ENCODE assay signal across 8 cellular contexts in the genomic region with DNA sequence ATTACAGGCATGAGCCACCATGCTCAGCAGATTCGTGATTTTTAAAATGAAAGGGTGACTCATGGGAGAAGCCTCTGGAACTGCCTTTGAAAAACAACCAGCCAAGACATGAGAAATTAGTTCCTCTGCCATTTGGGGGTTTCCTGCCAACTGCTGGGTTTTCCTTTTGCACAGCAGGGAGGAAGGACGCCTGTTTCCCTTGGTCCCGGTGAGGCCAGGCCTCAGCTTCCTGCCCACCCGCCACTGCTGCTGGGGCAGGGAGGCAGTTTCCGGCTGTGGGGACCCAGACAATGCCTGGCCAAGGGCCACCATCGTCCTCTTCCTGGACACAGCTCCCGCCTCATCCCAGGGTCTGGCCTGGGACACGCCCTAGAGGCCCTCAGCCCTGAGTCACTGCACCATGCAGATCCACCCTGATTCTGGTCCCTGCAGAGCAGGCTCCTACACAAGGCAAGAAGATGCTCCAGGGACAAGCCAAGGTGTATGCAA. TPM values are rescaled to one million over a fixed set of nuclear protein-coding genes. Genes with fewer than 3 reads are reported as not detected.
DNase-seq lines count a peak whose midpoint lies in the region; ATAC-seq and TF ChIP-seq lines count a peak whose summit lies in the region.

No MANE protein-coding gene starts in this region.

- TF ChIP-seq POLR2A in breast epithelium (IDR thresholded peaks at IDR 0.05), result no peak

- no peaks in the 10 kb centered on the region for H3K36me3 ChIP-seq in breast epithelium

- H3K27me3 ChIP-seq in breast epithelium, result no peaks in the 10 kb centered on the region

- no peak for TF ChIP-seq CTCF in breast epithelium (IDR thresholded peaks at IDR 0.05)

- peak overlapping the region; percentile 89 to 93 for H3K27ac ChIP-seq in breast epithelium

- ATAC-seq in HG03159 (IDR thresholded peaks at IDR 0.05; ENCODE audit: unreplicated experiment), result no peak
- no peak for ATAC-seq in GM18909 (IDR thresholded peaks at IDR 0.05; ENCODE audit: poor library complexity, unreplicated experiment)

- intact Hi-C loops in breast epithelium (cut with DNase I; ENCODE audit: low total_unique reads), result no loop called here

- peaks cover 6 to 17% of the 10 kb centered on the region in 2 donors for H3K4me1 ChIP-seq in breast epithelium

- DNase-seq in CMK (ENCODE audit: low read depth), result peak; percentile 68
- DNase-seq in NOMO-1 treated with DMSO at 0.1 percent for 48 hours (lab: John Stamatoyannopoulos, UW; ENCODE audit: unreplicated experiment), result peak; percentile 21
- peak; percentile 51 to 65 for DNase-seq in breast epithelium (ENCODE audit: low spot score in 2 of 2)
- DNase-seq in lung microvascular endothelial cell (ENCODE audit: low read depth in 2 of 2), result peak; percentile 98 to 99
- peak; percentile 66 for DNase-seq in ureter (ENCODE audit: low spot score)
- DNase-seq in epidermal melanocyte (ENCODE audit: insufficient read length, low spot score), result no peak

- no peaks in the 10 kb centered on the region for H3K9me3 ChIP-seq in breast epithelium

- H3K4me3 ChIP-seq in breast epithelium, result peak overlapping the region in 1 of 3 donors; percentile 43

RNA-seq across cellular contexts. Expression of a gene that starts 10.2 kb away (rescaled TPM):
- total RNA-seq in breast epithelium, result 10 to 100 TPM; 24.3 to 45.2 (median 28.1) TPM
- total RNA-seq in lung microvascular endothelial cell, result 97.6 and 116 TPM in 2 replicates
- 39.9 TPM for total RNA-seq in ureter

RNA-seq across cellular contexts. Expression of a gene that starts 40.1 kb away (rescaled TPM):
- 10 to 100 TPM; 20.2 to 34.8 (median 33.1) TPM for total RNA-seq in breast epithelium
- 12.0 and 17.3 TPM in 2 replicates for total RNA-seq in lung microvascular endothelial cell
- 29.7 TPM for total RNA-seq in ureter
